ENCODE assay signal across 10 cellular contexts in the genomic region with DNA sequence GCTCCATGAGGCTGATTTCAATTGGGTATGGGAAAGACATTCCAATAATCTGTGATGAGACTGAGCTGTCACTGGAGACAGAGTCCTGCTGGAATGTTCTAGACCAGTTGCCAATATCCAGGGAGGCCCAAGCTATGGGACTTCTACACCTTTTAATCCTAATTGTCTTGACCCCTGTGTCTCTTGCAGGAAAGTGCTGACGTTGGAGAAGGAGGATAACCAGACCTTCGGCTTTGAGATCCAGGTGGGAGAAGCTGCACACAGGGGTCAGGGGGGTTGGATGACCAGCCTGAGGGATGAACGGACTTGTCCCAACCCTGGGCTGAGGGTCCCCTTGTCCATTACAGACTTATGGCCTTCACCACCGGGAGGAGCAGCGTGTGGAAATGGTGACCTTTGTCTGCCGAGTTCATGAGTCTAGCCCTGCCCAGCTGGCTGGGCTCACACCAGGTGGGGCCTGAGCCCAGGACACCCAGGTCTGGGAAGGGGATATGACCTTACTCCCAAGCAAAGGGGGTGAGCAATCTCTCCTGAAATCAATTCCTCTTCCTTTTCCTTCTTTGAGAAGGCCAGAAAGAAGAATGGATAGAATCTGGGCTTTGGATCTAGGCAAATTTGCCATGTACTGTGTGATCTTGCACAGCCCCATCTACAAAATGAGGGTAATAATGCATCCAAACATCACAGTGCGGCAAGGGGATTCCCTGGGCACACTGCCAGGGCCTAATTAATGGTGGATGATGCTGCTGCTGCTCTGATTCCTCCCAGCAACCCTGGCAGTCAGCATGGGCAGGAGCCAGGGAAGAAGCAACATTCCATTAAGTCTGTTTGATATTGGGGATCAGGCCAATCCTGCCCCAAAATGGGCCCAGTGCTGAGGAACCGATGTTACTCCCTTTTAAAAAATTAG. TPM values are rescaled to one million over a fixed set of nuclear protein-coding genes. Genes with fewer than 3 reads are reported as not detected.
DNase-seq lines count a peak whose midpoint lies in the region; ATAC-seq and TF ChIP-seq lines count a peak whose summit lies in the region.
"Had no signal": no experiment of that assay in that cellular context is flagged by ENCODE, and none has a peak within 500 bp of the region (broad histone marks: within the 10 kb centered on the region; RNA-seq: fewer than 3 reads in every experiment).

No MANE protein-coding gene starts in this region.

- POLR2A ChIA-PET in HEK293T (lab: Yijun Ruan, JAX): interaction anchor here (1.1 to 1.6 kb wide), 3 partner anchors 9 to 17 kb away, joined by 3 to 7 read pairs (median 4); no protein-coding TSS in a partner anchor

- no peaks in the 10 kb centered on the region for H3K36me3 ChIP-seq in GM23248 (ENCODE audit: low read depth)
- H3K36me3 ChIP-seq in SJCRH30: peaks cover 5% of the 10 kb centered on the region; the same call in 1 of the 2 replicates

- H3K4me1 ChIP-seq in GM23248 (ENCODE audit: insufficient read depth) (peaks cover 9% of the 10 kb centered on the region; the same call in 1 of the 2 replicates), SJCRH30 (peaks cover 15% of the 10 kb centered on the region), right cardiac atrium (ENCODE audit: control insufficient read depth, insufficient read depth, low read length) (peaks cover 7% of the 10 kb centered on the region)

- H3F3A ChIP-seq in GM23248 (ENCODE audit: insufficient read depth): peaks cover 9% of the 10 kb centered on the region; the same call in 1 of the 2 replicates

- H3K27ac ChIP-seq in GM23248 (peak overlapping the region; percentile 7; the same call in 1 of the 2 replicates), SJCRH30 (peak overlapping the region; percentile 64), right cardiac atrium (ENCODE audit: low read length) (peak overlapping the region; percentile 82)
- H3K27ac ChIP-seq: epithelial cell of prostate had no signal

- H3K4me2 ChIP-seq in GM23248 (ENCODE audit: unreplicated experiment): peak overlapping the region; percentile 2

- peak overlapping the region; percentile 26; the same call in 1 of the 2 replicates for H3K9ac ChIP-seq in GM23248

- WGBS in GM23248 (ENCODE audit: low coverage in 1 of 2, low lambda C conversion rate in 2 of 2, missing lambda C conversion rate in 2 of 2), 2 experiments: 48% methylated on average over 7 to 8 of the region's 8 CpGs
- WGBS in right cardiac atrium: 54% methylated on average over 8 of the region's 8 CpGs

- H3K9me2 ChIP-seq in GM23248 (ENCODE audit: insufficient read depth): no peaks in the 10 kb centered on the region

- no peaks in the 10 kb centered on the region for H3K79me2 ChIP-seq in GM23248 (ENCODE audit: insufficient read depth)

- in situ Hi-C loops in GM23248 (cut with MboI): no loop called here

- H3K9me3 ChIP-seq in GM23248 (ENCODE audit: low read depth): no peaks in the 10 kb centered on the region
- H3K9me3 ChIP-seq in SJCRH30 (replicated peaks): no peaks in the 10 kb centered on the region
- no peaks in the 10 kb centered on the region for H3K9me3 ChIP-seq in right cardiac atrium (ENCODE audit: control insufficient read depth, low read length)

- ATAC-seq in right cardiac atrium (no peak), HG03520 (IDR thresholded peaks at IDR 0.05; ENCODE audit: unreplicated experiment) (no peak), GM19395 (IDR thresholded peaks at IDR 0.05; ENCODE audit: unreplicated experiment) (no peak), HG03159 (IDR thresholded peaks at IDR 0.05; ENCODE audit: unreplicated experiment) (no peak)

- intact Hi-C loops in right cardiac atrium (cut with DNase I): no loop called here

- no peaks in the 10 kb centered on the region for H4K20me1 ChIP-seq in GM23248 (ENCODE audit: insufficient read depth)

- H3K4me3 ChIP-seq in GM23248 (no peak overlapping the region), SJCRH30 (no peak overlapping the region), right cardiac atrium (ENCODE audit: low read length) (peak overlapping the region; percentile 6), skeletal muscle cell (ENCODE audit: low read depth, low read length) (peak overlapping the region; percentile 13)

- no peak for DNase-seq in GM23248
- DNase-seq in SJCRH30: no peak
- no peak for DNase-seq in right cardiac atrium
- no peak for DNase-seq in skeletal muscle cell (ENCODE audit: low read depth)
- no peak for DNase-seq in HEK293T (ENCODE audit: extremely low spot score)
- DNase-seq: RPMI8226 had no signal

- H2AFZ ChIP-seq in GM23248: peak overlapping the region; percentile 49

- no peaks in the 10 kb centered on the region for H3K27me3 ChIP-seq in GM23248 (replicated peaks; ENCODE audit: insufficient read depth)
- H3K27me3 ChIP-seq in SJCRH30: no peaks in the 10 kb centered on the region
- H3K27me3 ChIP-seq in right cardiac atrium (ENCODE audit: control insufficient read depth, insufficient read depth): no peaks in the 10 kb centered on the region

- CTCF ChIA-PET in HEK293T (lab: Yijun Ruan, JAX): interaction anchor here (0.6 to 2.9 kb wide), 8 partner anchors 11 to 109 kb away, joined by 3 to 18 read pairs (median 6); no protein-coding TSS in a partner anchor

TF ChIP-seq in HEK293T, 16 proteins besides CTCF, POLR2A, EP300 and RAD21:
- TF ChIP-seq PKNOX1 (IDR thresholded peaks at IDR 0.05) (no peak), FOXM1 (IDR thresholded peaks at IDR 0.05; ENCODE audit: borderline replicate concordance) (no peak)

RNA-seq across cellular contexts. Expression of gene TAMALIN, which starts 4.2 kb away (rescaled TPM):
- 2.2 and 5.9 TPM in 2 replicates for total RNA-seq in GM23248 (2014; rRNA removed; shearing (Covaris generic))
- polyA plus RNA-seq in GM23248 (2016; fragmentation: Nextera tagmentation; extraction: Ambion mirVana): not detected in 2 replicates
- 3.3 and 4.5 TPM in 2 replicates for total RNA-seq in SJCRH30 (2014; rRNA removed; shearing (Covaris generic))
- 10 to 100 TPM; 20.8 to 39.3 (median 30.0) TPM for total RNA-seq in right cardiac atrium
- polyA plus RNA-seq in right cardiac atrium: 30.3 TPM

RNA-seq across cellular contexts. Expression of gene NR4A1, which starts 40.3 kb away (rescaled TPM):
- total RNA-seq in GM23248 (2014; rRNA removed; shearing (Covaris generic)): 12.5 and 13.1 TPM in 2 replicates
- polyA plus RNA-seq in GM23248 (2016; fragmentation: Nextera tagmentation; extraction: Ambion mirVana) (10.2 and 11.1 TPM in 2 replicates), right cardiac atrium (417 TPM)
- 9.2 and 10.0 TPM in 2 replicates for total RNA-seq in SJCRH30 (2014; rRNA removed; shearing (Covaris generic))
- 100 to 1,000 TPM in 2 of 4 donors, 10 to 100 TPM in 2; 50.2 to 238 (median 85.2) TPM for total RNA-seq in right cardiac atrium

RNA-seq across cellular contexts. Expression of gene ATG101, which starts 58.8 kb away (rescaled TPM):
- total RNA-seq in GM23248 (2014; rRNA removed; shearing (Covaris generic)): 113 and 139 TPM in 2 replicates
- polyA plus RNA-seq in GM23248 (2016; fragmentation: Nextera tagmentation; extraction: Ambion mirVana) (77.3 and 77.9 TPM in 2 replicates), right cardiac atrium (33.0 TPM)
- total RNA-seq in SJCRH30 (2014; rRNA removed; shearing (Covaris generic)): 48.6 and 52.1 TPM in 2 replicates
- total RNA-seq in right cardiac atrium: 10 to 100 TPM; 24.8 to 30.2 (median 26.9) TPM

RNA-seq across cellular contexts. Expression of gene ACVR1B, which starts 59.4 kb away (rescaled TPM):
- 16.4 and 17.0 TPM in 2 replicates for total RNA-seq in GM23248 (2014; rRNA removed; shearing (Covaris generic))
- polyA plus RNA-seq in GM23248 (2016; fragmentation: Nextera tagmentation; extraction: Ambion mirVana): 2.8 and 3.1 TPM in 2 replicates
- 19.8 and 22.4 TPM in 2 replicates for total RNA-seq in SJCRH30 (2014; rRNA removed; shearing (Covaris generic))
- total RNA-seq in right cardiac atrium: 10 to 100 TPM; 14.6 to 19.4 (median 16.3) TPM
- 15.2 TPM for polyA plus RNA-seq in right cardiac atrium

Comparison
In these comparisons a context has a peak if more than half of its experiments do, and no peak if none do; other contexts are left out.
1. H3K27ac ChIP-seq: peak in every context shown above with its lines; median percentile 82 in right cardiac atrium; 64 in SJCRH30; 7 in GM23248.
2. H3K4me3 ChIP-seq: peak in right cardiac atrium (single experiment) and skeletal muscle cell (single experiment); none in GM23248 (single experiment) and SJCRH30 (single experiment).